22 cellular contexts compared by ENCODE assay signal in genomic region chr3:178060406-178060805, GRCh38.
A peak's percentile ranks its signal among the peaks of the same experiment; 100 is the strongest.
DNase-seq lines count a peak whose midpoint lies in the region; ATAC-seq and TF ChIP-seq lines count a peak whose summit lies in the region.
"Had no signal": no experiment of that assay in that cellular context is flagged by ENCODE, and none has a peak within 500 bp of the region (broad histone marks: within the 10 kb centered on the region; RNA-seq: fewer than 3 reads in every experiment).

No MANE protein-coding gene starts in this region.

- no peak overlapping the region for H3K4me3 Mint-ChIP-seq in activated CD4-positive, alpha-beta T cell treated with anti-CD3 and anti-CD28 coated beads for 36 hours
- H3K4me3 Mint-ChIP-seq: activated CD4-positive, alpha-beta memory T cell treated with anti-CD3 and anti-CD28 coated beads, Interleukin-2, amount 10 ng/mL, durations not matched to agents 7 days and 5 days; activated T-helper 17 cell treated with anti-CD3 and anti-CD28 coated beads, Interleukin-2, amount 50 U/mL, for 72 hours; memory B cell; neural progenitor cell; type B pancreatic cell had no signal

- no peak overlapping the region for H3K4me3 ChIP-seq in AG10803 (ENCODE audit: low read length)
- no peak overlapping the region for H3K4me3 ChIP-seq in body of pancreas
- H3K4me3 ChIP-seq in heart right ventricle: no peak overlapping the region
- no peak overlapping the region for H3K4me3 ChIP-seq in gastrocnemius medialis
- H3K4me3 ChIP-seq: K562, neural progenitor cell had no signal

- H3K4me1 ChIP-seq in body of pancreas (no peaks in the 10 kb centered on the region), heart right ventricle (peaks cover 0 to 28% (median 16%) of the 10 kb centered on the region in 9 donors), gastrocnemius medialis (no peaks in the 10 kb centered on the region)
- H3K4me1 ChIP-seq: neural progenitor cell had no signal

- no peak overlapping the region for H3K27ac Mint-ChIP-seq in activated CD4-positive, alpha-beta T cell treated with anti-CD3 and anti-CD28 coated beads for 36 hours
- H3K27ac Mint-ChIP-seq: activated CD4-positive, alpha-beta memory T cell treated with anti-CD3 and anti-CD28 coated beads, Interleukin-2, amount 10 ng/mL, durations not matched to agents 7 days and 5 days; activated T-helper 17 cell treated with anti-CD3 and anti-CD28 coated beads, Interleukin-2, amount 50 U/mL, for 72 hours; memory B cell; neural progenitor cell; type B pancreatic cell had no signal

- ATAC-seq in body of pancreas (peak; percentile 56), heart right ventricle (peak; percentile 52 to 91 (median 73)), gastrocnemius medialis (peak; percentile 81 to 88), GM19324 (IDR thresholded peaks at IDR 0.05; ENCODE audit: low FRiP score, unreplicated experiment) (no peak), HG03457 (IDR thresholded peaks at IDR 0.05; ENCODE audit: unreplicated experiment) (no peak)
- no peak for ATAC-seq in activated CD4-positive, alpha-beta T cell treated with anti-CD3 and anti-CD28 coated beads for 36 hours
- ATAC-seq: activated T-helper 17 cell treated with anti-CD3 and anti-CD28 coated beads, Interleukin-2, amount 50 U/mL, for 72 hours; K562; Panc1 had no signal

- CTCF ChIA-PET in activated CD4-positive, alpha-beta T cell treated with anti-CD3 and anti-CD28 coated beads for 36 hours (lab: Charles Lee): no interaction called here

- H3K27me3 Mint-ChIP-seq in activated CD4-positive, alpha-beta T cell treated with anti-CD3 and anti-CD28 coated beads for 36 hours: no peaks in the 10 kb centered on the region
- H3K27me3 Mint-ChIP-seq: activated CD4-positive, alpha-beta memory T cell treated with anti-CD3 and anti-CD28 coated beads, Interleukin-2, amount 10 ng/mL, durations not matched to agents 7 days and 5 days; activated T-helper 17 cell treated with anti-CD3 and anti-CD28 coated beads, Interleukin-2, amount 50 U/mL, for 72 hours; memory B cell; type B pancreatic cell had no signal

- in situ Hi-C loops in gastrocnemius medialis (cut with MboI; ENCODE audit: low sequenced_read_pairs in 4 of 4): no loop called here

- POLR2A ChIA-PET in activated CD4-positive, alpha-beta T cell treated with anti-CD3 and anti-CD28 coated beads for 36 hours (lab: Charles Lee): no interaction called here

- no peaks in the 10 kb centered on the region for H3K36me3 Mint-ChIP-seq in activated CD4-positive, alpha-beta T cell treated with anti-CD3 and anti-CD28 coated beads for 36 hours (ENCODE audit: low read depth)
- H3K36me3 Mint-ChIP-seq: memory B cell, neural progenitor cell, type B pancreatic cell had no signal

- H3K27me3 ChIP-seq in body of pancreas (no peaks in the 10 kb centered on the region), heart right ventricle (no peaks in the 10 kb centered on the region), gastrocnemius medialis (no peaks in the 10 kb centered on the region)
- H3K27me3 ChIP-seq: BE2C, neural progenitor cell had no signal

- H3K9me3 ChIP-seq in body of pancreas (no peaks in the 10 kb centered on the region), heart right ventricle (no peaks in the 10 kb centered on the region), gastrocnemius medialis (no peaks in the 10 kb centered on the region)
- H3K9me3 ChIP-seq: BE2C had no signal

- no peaks in the 10 kb centered on the region for H3K4me1 Mint-ChIP-seq in activated CD4-positive, alpha-beta T cell treated with anti-CD3 and anti-CD28 coated beads for 36 hours
- H3K4me1 Mint-ChIP-seq: activated CD4-positive, alpha-beta memory T cell treated with anti-CD3 and anti-CD28 coated beads, Interleukin-2, amount 10 ng/mL, durations not matched to agents 7 days and 5 days; activated T-helper 17 cell treated with anti-CD3 and anti-CD28 coated beads, Interleukin-2, amount 50 U/mL, for 72 hours; memory B cell had no signal

- DNase-seq in AG10803 (ENCODE audit: low read depth) (peak; percentile 93), body of pancreas (peak in 1 of 4 donors; percentile 21), heart right ventricle (no peak), gastrocnemius medialis (peak; percentile 17 to 22), HK-2 (ENCODE audit: unreplicated experiment) (no peak)
- no peak for DNase-seq in activated CD4-positive, alpha-beta T cell treated with anti-CD3 and anti-CD28 coated beads for 36 hours
- DNase-seq: activated CD4-positive, alpha-beta memory T cell treated with anti-CD3 and anti-CD28 coated beads, Interleukin-2, amount 10 ng/mL, durations not matched to agents 7 days and 5 days; BE2C; DND-41; effector CD8-positive, alpha-beta T cell; hippocampal formation; NCI-H1417 treated with DMSO at 0.1 percent for 48 hours; NCI-H510A; stimulated activated CD4-positive, alpha-beta T cell treated with anti-CD3 and anti-CD28 coated beads, Interleukin-12 subunit alpha, Interleukin-12 subunit beta, amount 100 ng/mL, for 4 hours had no signal

- no peak for TF ChIP-seq CTCF in AG10803 (conservative IDR thresholded peaks at IDR 0.05; ENCODE audit: low read length)
- no peak for TF ChIP-seq CTCF in body of pancreas (IDR thresholded peaks at IDR 0.05)
- TF ChIP-seq CTCF in heart right ventricle (IDR thresholded peaks at IDR 0.05): no peak
- no peak for TF ChIP-seq CTCF in gastrocnemius medialis (IDR thresholded peaks at IDR 0.05 in 4 of 5, conservative IDR thresholded peaks at IDR 0.05 in 1 of 5)

- WGBS in body of pancreas, 2 donors: 78 to 83% methylated on average over 2 of the region's 2 CpGs
- WGBS in heart right ventricle, 2 donors: 51 to 62% methylated on average over 2 of the region's 2 CpGs

- no peak overlapping the region for H3K27ac ChIP-seq in body of pancreas
- H3K27ac ChIP-seq in heart right ventricle: peak overlapping the region in 1 of 10 donors; percentile 17
- no peak overlapping the region for H3K27ac ChIP-seq in gastrocnemius medialis
- H3K27ac ChIP-seq: neural progenitor cell had no signal

- peaks cover 2% of the 10 kb centered on the region for H3K9me3 Mint-ChIP-seq in activated CD4-positive, alpha-beta T cell treated with anti-CD3 and anti-CD28 coated beads for 36 hours (ENCODE audit: low read depth)
- H3K9me3 Mint-ChIP-seq: activated CD4-positive, alpha-beta memory T cell treated with anti-CD3 and anti-CD28 coated beads, Interleukin-2, amount 10 ng/mL, durations not matched to agents 7 days and 5 days; activated T-helper 17 cell treated with anti-CD3 and anti-CD28 coated beads, Interleukin-2, amount 50 U/mL, for 72 hours; memory B cell had no signal

- no peaks in the 10 kb centered on the region for H3K36me3 ChIP-seq in body of pancreas (replicated peaks in 1 of 2; ENCODE audit: insufficient read depth in 1 of 2, low read depth in 2 of 2)
- no peaks in the 10 kb centered on the region for H3K36me3 ChIP-seq in heart right ventricle
- no peaks in the 10 kb centered on the region for H3K36me3 ChIP-seq in gastrocnemius medialis
- H3K36me3 ChIP-seq: BE2C, neural progenitor cell had no signal

- TF ChIP-seq POLR2A in body of pancreas (IDR thresholded peaks at IDR 0.05) (no peak), gastrocnemius medialis (IDR thresholded peaks at IDR 0.05) (no peak)

- intact Hi-C loops in body of pancreas (cut with DNase I) (no loop called here), heart right ventricle (cut with DNase I) (no loop called here), gastrocnemius medialis (cut with DNase I; ENCODE audit: low total_unique reads) (no loop called here)
- intact Hi-C loops in activated CD4-positive, alpha-beta T cell treated with anti-CD3 and anti-CD28 coated beads for 36 hours (cut with DNase I, micrococcal nuclease): no loop called here

Comparison
In these comparisons a context has a peak if more than half of its experiments do, and no peak if none do; other contexts are left out.
1. DNase-seq: peak in AG10803 (single experiment) and gastrocnemius medialis (2 of 2); none in heart right ventricle (0 of 2), activated CD4-positive, alpha-beta T cell treated with anti-CD3 and anti-CD28 coated beads for 36 hours (single experiment) and HK-2 (single experiment).
2. ATAC-seq: peak in body of pancreas (single experiment), heart right ventricle (8 of 8) and gastrocnemius medialis (2 of 2); none in GM19324 (single experiment), activated CD4-positive, alpha-beta T cell treated with anti-CD3 and anti-CD28 coated beads for 36 hours (single experiment) and HG03457 (single experiment).